11 cellular contexts compared by ENCODE assay signal in the genomic region with DNA sequence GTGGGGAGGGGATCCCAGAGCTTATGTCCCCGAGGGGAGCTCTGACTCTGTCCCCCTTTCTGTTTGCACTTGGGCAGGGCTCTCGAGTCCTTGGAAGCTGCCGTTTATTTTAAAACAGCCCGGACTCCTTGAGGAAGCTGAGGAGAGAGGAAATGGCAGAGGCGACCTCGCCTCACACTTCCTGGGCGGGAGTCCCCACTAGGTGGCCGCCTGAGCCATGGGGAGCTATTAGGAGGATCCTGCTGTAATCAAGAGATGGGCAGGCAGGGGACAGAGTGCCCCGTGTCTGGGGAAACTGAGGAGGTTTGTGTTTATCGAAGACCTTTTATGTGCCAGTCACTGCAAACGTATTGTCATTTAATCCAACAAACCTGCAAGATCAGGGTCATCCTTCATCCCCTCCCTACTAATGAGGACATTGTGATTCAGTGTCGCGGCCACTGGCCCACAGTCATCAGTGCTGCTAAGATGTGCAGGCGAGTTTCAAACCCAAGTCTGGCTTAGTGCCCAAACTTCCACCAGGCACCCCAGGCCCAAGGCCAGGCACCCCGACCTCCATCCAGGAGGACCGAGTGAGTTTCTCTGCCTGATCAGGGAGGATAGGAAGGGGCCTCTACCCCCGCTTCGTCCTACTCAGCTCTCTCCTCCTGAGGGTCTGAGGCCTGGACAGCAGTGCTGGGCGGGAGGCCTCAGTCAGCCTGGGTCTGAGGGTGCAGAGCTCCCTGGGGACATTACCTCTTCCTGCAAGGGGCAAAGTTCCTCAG.
A peak's percentile ranks its signal among the peaks of the same experiment; 100 is the strongest.
DNase-seq lines count a peak whose midpoint lies in the region; ATAC-seq and TF ChIP-seq lines count a peak whose summit lies in the region.
"Had no signal": no experiment of that assay in that cellular context is flagged by ENCODE, and none has a peak within 500 bp of the region (broad histone marks: within the 10 kb centered on the region; RNA-seq: fewer than 3 reads in every experiment).

No MANE protein-coding gene starts in this region.

- no peaks in the 10 kb centered on the region for H3K9me3 ChIP-seq in right cardiac atrium (ENCODE audit: control insufficient read depth, low read length)
- H3K9me3 ChIP-seq in upper lobe of right lung = no peaks in the 10 kb centered on the region

- TF ChIP-seq CTCF in RWPE1 (conservative IDR thresholded peaks at IDR 0.05; ENCODE audit: low read depth) (no peak), upper lobe of right lung (IDR thresholded peaks at IDR 0.05) (peak; percentile 44)

- intact Hi-C loops in right cardiac atrium (cut with DNase I) = loop anchor here (5.0 to 10.0 kb wide), 3 partner anchors 121 to 193 kb away; no protein-coding TSS in a partner anchor
- intact Hi-C loops in upper lobe of right lung (cut with DNase I) = no loop called here

- H3K27ac ChIP-seq in RWPE1 (peak overlapping the region; percentile 90), right cardiac atrium (ENCODE audit: low read length) (no peak overlapping the region), upper lobe of right lung (no peak overlapping the region)
- H3K27ac ChIP-seq: coronary artery, skin epidermis had no signal

- POLR2A ChIA-PET in RWPE1 (lab: Yijun Ruan, JAX; ENCODE audit: low non-redundant PET) = no interaction called here

- CTCF ChIA-PET in RWPE1 (lab: Yijun Ruan, JAX) = interaction anchor here (0.6 to 1.4 kb wide), 3 partner anchors 18 to 522 kb away, joined by 3 to 7 read pairs (median 3); no protein-coding TSS in a partner anchor

- H3K4me1 ChIP-seq in right cardiac atrium (ENCODE audit: control insufficient read depth, insufficient read depth, low read length) (no peaks in the 10 kb centered on the region), upper lobe of right lung (no peaks in the 10 kb centered on the region)

- ATAC-seq in right cardiac atrium = peak; percentile 58 to 59
- ATAC-seq in upper lobe of right lung = peak; percentile 61
- no peak for ATAC-seq in GM21526 (IDR thresholded peaks at IDR 0.05; ENCODE audit: low FRiP score, unreplicated experiment)
- no peak for ATAC-seq in HG02981 (IDR thresholded peaks at IDR 0.05; ENCODE audit: unreplicated experiment)

- H3K36me3 ChIP-seq in upper lobe of right lung = no peaks in the 10 kb centered on the region

- peak; percentile 8 for DNase-seq in stimulated activated CD4-positive, alpha-beta T cell treated with anti-CD3 and anti-CD28 coated beads, Interleukin-15, amount 100 ng/mL, for 24 hours
- DNase-seq in stimulated activated CD4-positive, alpha-beta T cell treated with anti-CD3 and anti-CD28 coated beads, Interleukin-4, amount 100 ng/mL, for 4 hours = no peak
- peak; percentile 32 for DNase-seq in RWPE1 (ENCODE audit: low spot score)
- DNase-seq in right cardiac atrium = peak in 2 of 3 donors; percentile 70 to 81
- no peak for DNase-seq in upper lobe of right lung
- DNase-seq in kidney glomerular epithelial cell (lab: John Stamatoyannopoulos, UW) = no peak
- DNase-seq: NCI-H774 had no signal

- no peaks in the 10 kb centered on the region for H3K27me3 ChIP-seq in right cardiac atrium (ENCODE audit: control insufficient read depth, insufficient read depth)
- no peaks in the 10 kb centered on the region for H3K27me3 ChIP-seq in upper lobe of right lung

- 53% methylated on average over 19 of the region's 19 CpGs for WGBS in right cardiac atrium

- H3K4me3 ChIP-seq in right cardiac atrium (ENCODE audit: low read length) (no peak overlapping the region), upper lobe of right lung (no peak overlapping the region)
- H3K4me3 ChIP-seq: coronary artery, skin epidermis had no signal

Comparison
In these comparisons a context has a peak if more than half of its experiments do, and no peak if none do; other contexts are left out.
1. DNase-seq: peak in stimulated activated CD4-positive, alpha-beta T cell treated with anti-CD3 and anti-CD28 coated beads, Interleukin-15, amount 100 ng/mL, for 24 hours (single experiment), RWPE1 (single experiment) and right cardiac atrium (2 of 3); none in stimulated activated CD4-positive, alpha-beta T cell treated with anti-CD3 and anti-CD28 coated beads, Interleukin-4, amount 100 ng/mL, for 4 hours (0 of 2), upper lobe of right lung (single experiment) and kidney glomerular epithelial cell (single experiment).
2. ATAC-seq: peak in right cardiac atrium (2 of 2) and upper lobe of right lung (single experiment); none in GM21526 (single experiment) and HG02981 (single experiment).